ENCODE assay signal across 28 cellular contexts in the genomic region with DNA sequence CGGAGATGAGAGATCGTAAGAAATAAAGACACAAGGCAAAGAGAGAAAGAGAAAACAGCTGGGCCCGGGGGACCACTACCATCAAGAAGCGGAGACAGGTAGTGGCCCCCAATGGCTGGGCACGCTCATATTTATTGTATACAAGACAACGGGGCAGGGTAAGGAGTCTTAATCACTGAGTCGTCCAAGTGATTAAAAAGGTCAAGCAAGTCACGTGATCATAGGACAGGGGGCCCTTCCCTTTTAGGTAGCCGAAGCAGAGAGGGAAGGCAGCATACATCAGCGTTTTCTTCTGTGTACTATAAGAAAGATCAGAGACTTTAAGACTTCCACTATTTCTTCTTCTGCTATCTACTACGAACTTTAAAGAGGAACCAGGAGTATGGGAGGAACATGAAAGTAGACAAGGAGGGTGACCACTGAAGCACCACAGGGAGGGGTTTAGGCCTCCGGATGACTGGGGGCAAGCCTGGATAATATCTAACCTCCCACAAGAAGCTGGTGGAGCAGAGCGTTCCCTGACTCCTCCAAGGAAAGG. TPM values are rescaled to one million over a fixed set of nuclear protein-coding genes. Genes with fewer than 3 reads are reported as not detected.
"Had no signal": no experiment of that assay in that cellular context is flagged by ENCODE, and none has a peak within 500 bp of the region (broad histone marks: within the 10 kb centered on the region; RNA-seq: fewer than 3 reads in every experiment).

No MANE protein-coding gene starts in this region.

- ATAC-seq: activated CD4-positive, CD25-positive, alpha-beta regulatory T cell treated with anti-CD3 and anti-CD28 coated beads, Interleukin-2, amount 50 U/mL, for 24 hours; activated CD8-positive, alpha-beta memory T cell treated with anti-CD3 and anti-CD28 coated beads, Interleukin-2, amount 10 ng/mL, durations not matched to agents 7 days and 5 days; activated CD8-positive, alpha-beta T cell treated with anti-CD3 and anti-CD28 coated beads for 36 hours; body of pancreas; foreskin keratinocyte; left lung; naive thymus-derived CD4-positive, alpha-beta T cell had no signal

- H3K27ac Mint-ChIP-seq: activated CD4-positive, alpha-beta T cell treated with anti-CD3 and anti-CD28 coated beads, Interleukin-2, amount 10 ng/mL, durations not matched to agents 24 days and 14 days; activated CD8-positive, alpha-beta memory T cell treated with anti-CD3 and anti-CD28 coated beads, Interleukin-2, amount 10 ng/mL, durations not matched to agents 7 days and 5 days; activated CD8-positive, alpha-beta T cell treated with anti-CD3 and anti-CD28 coated beads for 36 hours; activated naive CD4-positive, alpha-beta T cell treated with anti-CD3 and anti-CD28 coated beads, Interleukin-2, amount 50 U/mL, for 24 hours; activated T-helper 1 cell treated with anti-CD3 and anti-CD28 coated beads, Interleukin-12 subunit alpha, Interleukin-12 subunit beta, Interleukin-2, Interleukin-4 antibody, amounts not matched to agents 30 ng/mL and 10 ng/mL and 1 ng/mL, durations not matched to agents 14 hours and 24 hours and 36 hours; naive thymus-derived CD4-positive, alpha-beta T cell; progenitor cell of endocrine pancreas; T-helper 1 cell treated with Interleukin-12 subunit alpha and Interleukin-12 subunit beta and Interleukin-4 antibody, amounts not matched to agents 30 μg/mL and 1 μg/mL, for 36 hours had no signal

- DNase-seq: activated CD4-positive, alpha-beta T cell treated with anti-CD3 and anti-CD28 coated beads, Interleukin-2, amount 10 ng/mL, durations not matched to agents 24 days and 14 days; activated CD8-positive, alpha-beta memory T cell treated with anti-CD3 and anti-CD28 coated beads, Interleukin-2, amount 10 ng/mL, durations not matched to agents 7 days and 5 days; activated CD8-positive, alpha-beta T cell treated with anti-CD3 and anti-CD28 coated beads for 36 hours; activated gamma-delta T cell; activated T-cell treated with anti-CD3 and anti-CD28 coated beads for 4 hours; anterior cingulate cortex; body of pancreas; dermis blood vessel endothelial cell; effector CD8-positive, alpha-beta T cell; foreskin keratinocyte; naive thymus-derived CD4-positive, alpha-beta T cell; retina; stimulated activated CD4-positive, alpha-beta T cell treated with anti-CD3 and anti-CD28 coated beads, Interleukin-4, amount 100 ng/mL, for 24 hours; stimulated activated naive CD4-positive, alpha-beta T cell treated with Interleukin-2 at 50 U/mL for 16 hours; T1000; upper lobe of left lung had no signal

- H3K9me3 ChIP-seq: body of pancreas, left lung, upper lobe of left lung had no signal

- H3K27me3 Mint-ChIP-seq: activated CD8-positive, alpha-beta T cell treated with anti-CD3 and anti-CD28 coated beads for 36 hours; activated naive CD4-positive, alpha-beta T cell treated with anti-CD3 and anti-CD28 coated beads, Interleukin-2, amount 50 U/mL, for 24 hours had no signal

- H3K27me3 ChIP-seq: body of pancreas, cardiac muscle cell, upper lobe of left lung had no signal

- H3K4me3 Mint-ChIP-seq: activated CD4-positive, alpha-beta T cell treated with anti-CD3 and anti-CD28 coated beads, Interleukin-2, amount 10 ng/mL, durations not matched to agents 24 days and 14 days; activated CD8-positive, alpha-beta memory T cell treated with anti-CD3 and anti-CD28 coated beads, Interleukin-2, amount 10 ng/mL, durations not matched to agents 7 days and 5 days; activated CD8-positive, alpha-beta T cell treated with anti-CD3 and anti-CD28 coated beads for 36 hours; activated naive CD4-positive, alpha-beta T cell treated with anti-CD3 and anti-CD28 coated beads, Interleukin-2, amount 50 U/mL, for 24 hours; activated T-helper 1 cell treated with anti-CD3 and anti-CD28 coated beads, Interleukin-12 subunit alpha, Interleukin-12 subunit beta, Interleukin-2, Interleukin-4 antibody, amounts not matched to agents 30 ng/mL and 10 ng/mL and 1 ng/mL, durations not matched to agents 14 hours and 24 hours and 36 hours; naive thymus-derived CD4-positive, alpha-beta T cell; neural crest cell; T-helper 1 cell treated with Interleukin-12 subunit alpha and Interleukin-12 subunit beta and Interleukin-4 antibody, amounts not matched to agents 30 μg/mL and 1 μg/mL, for 36 hours had no signal

- H3K36me3 Mint-ChIP-seq: activated CD8-positive, alpha-beta memory T cell treated with anti-CD3 and anti-CD28 coated beads, Interleukin-2, amount 10 ng/mL, durations not matched to agents 7 days and 5 days; activated naive CD4-positive, alpha-beta T cell treated with anti-CD3 and anti-CD28 coated beads, Interleukin-2, amount 50 U/mL, for 24 hours; naive thymus-derived CD4-positive, alpha-beta T cell had no signal

- H3K27ac ChIP-seq: body of pancreas, cardiac muscle cell, foreskin keratinocyte, left lung, upper lobe of left lung, VCaP had no signal

- H3K9me3 Mint-ChIP-seq: activated CD4-positive, alpha-beta T cell treated with anti-CD3 and anti-CD28 coated beads, Interleukin-2, amount 10 ng/mL, durations not matched to agents 24 days and 14 days; activated CD8-positive, alpha-beta T cell treated with anti-CD3 and anti-CD28 coated beads for 36 hours; activated naive CD4-positive, alpha-beta T cell treated with anti-CD3 and anti-CD28 coated beads, Interleukin-2, amount 50 U/mL, for 24 hours; activated T-helper 1 cell treated with anti-CD3 and anti-CD28 coated beads, Interleukin-12 subunit alpha, Interleukin-12 subunit beta, Interleukin-2, Interleukin-4 antibody, amounts not matched to agents 30 ng/mL and 10 ng/mL and 1 ng/mL, durations not matched to agents 14 hours and 24 hours and 36 hours; naive thymus-derived CD4-positive, alpha-beta T cell; neural crest cell; T-helper 1 cell treated with Interleukin-12 subunit alpha and Interleukin-12 subunit beta and Interleukin-4 antibody, amounts not matched to agents 30 μg/mL and 1 μg/mL, for 36 hours had no signal

RNA-seq across cellular contexts. Expression of gene CCDC187, which starts 33.7 kb away (rescaled TPM):
- total RNA-seq: activated CD4-positive, alpha-beta T cell treated with anti-CD3 and anti-CD28 coated beads, Interleukin-2, amount 10 ng/mL, durations not matched to agents 24 days and 14 days; activated CD8-positive, alpha-beta memory T cell treated with anti-CD3 and anti-CD28 coated beads, Interleukin-2, amount 10 ng/mL, durations not matched to agents 7 days and 5 days; activated T-helper 1 cell treated with anti-CD3 and anti-CD28 coated beads, Interleukin-12 subunit alpha, Interleukin-12 subunit beta, Interleukin-2, Interleukin-4 antibody, amounts not matched to agents 30 ng/mL and 10 ng/mL and 1 ng/mL, durations not matched to agents 14 hours and 24 hours and 36 hours; chondrocyte; dermis blood vessel endothelial cell; foreskin keratinocyte; omental fat pad; subcutaneous adipose tissue had no signal
